ENCODE assay signal across 9 cellular contexts in the genomic region with DNA sequence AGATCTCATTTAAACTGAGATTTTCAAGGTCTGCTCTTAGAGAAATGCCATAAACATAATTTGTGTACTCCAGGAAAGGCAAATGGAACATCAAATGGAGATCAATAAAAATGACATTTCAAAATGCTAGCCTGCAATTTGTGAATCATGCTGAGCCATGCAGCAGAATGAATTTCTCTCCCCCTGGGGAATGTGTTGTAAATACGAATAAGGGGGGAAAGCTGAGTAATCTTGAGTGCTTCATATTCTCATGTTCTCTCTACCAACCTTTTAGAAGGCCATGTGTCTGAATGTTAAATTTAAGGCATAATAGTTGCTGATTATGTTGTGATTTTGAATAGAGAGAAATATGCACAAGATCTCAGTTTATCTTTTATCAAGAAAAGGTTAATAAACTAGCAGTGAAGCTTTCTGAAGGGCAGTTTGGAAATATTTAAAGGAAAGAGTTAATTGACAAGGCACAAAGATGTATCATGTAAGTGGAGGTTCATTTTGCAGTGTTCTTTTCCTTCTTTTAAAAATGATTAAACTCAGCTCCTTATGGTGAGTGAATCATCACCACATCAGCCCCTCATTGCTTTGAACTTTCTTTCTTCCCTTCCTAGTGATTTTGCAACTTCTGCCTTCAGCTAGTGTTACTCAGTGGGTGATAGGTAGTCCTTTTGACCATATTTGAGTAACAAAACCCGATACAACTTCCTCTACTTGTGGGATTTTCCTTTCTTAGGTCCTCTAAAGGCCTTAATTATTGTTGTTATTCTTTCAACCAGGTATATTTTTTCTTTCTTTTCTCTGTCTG. TPM values are rescaled to one million over a fixed set of nuclear protein-coding genes. Genes with fewer than 3 reads are reported as not detected.
DNase-seq lines count a peak whose midpoint lies in the region; ATAC-seq and TF ChIP-seq lines count a peak whose summit lies in the region.
"Had no signal": no experiment of that assay in that cellular context is flagged by ENCODE, and none has a peak within 500 bp of the region (broad histone marks: within the 10 kb centered on the region; RNA-seq: fewer than 3 reads in every experiment).

No MANE protein-coding gene starts in this region.

- peak overlapping the region; percentile 53 for H3K4me3 Mint-ChIP-seq in T-helper 2 cell treated with Interferon-gamma antibody and Interleukin-4, amounts not matched to agents 5 μg/mL and 100 μg/mL, for 36 hours

- TF ChIP-seq CTCF in tibial nerve (IDR thresholded peaks at IDR 0.05): no peak

- peak overlapping the region; percentile 76 for H3K27ac Mint-ChIP-seq in T-helper 2 cell treated with Interferon-gamma antibody and Interleukin-4, amounts not matched to agents 5 μg/mL and 100 μg/mL, for 36 hours
- H3K27ac Mint-ChIP-seq in activated naive CD4-positive, alpha-beta T cell treated with anti-CD3 and anti-CD28 coated beads, Interleukin-2, amount 50 U/mL, for 72 hours: peak overlapping the region; percentile 84 to 95

- peaks cover 29% of the 10 kb centered on the region for H3K4me1 Mint-ChIP-seq in T-helper 2 cell treated with Interferon-gamma antibody and Interleukin-4, amounts not matched to agents 5 μg/mL and 100 μg/mL, for 36 hours (ENCODE audit: low read depth)

- peaks cover 31% of the 10 kb centered on the region for H3K36me3 Mint-ChIP-seq in T-helper 2 cell treated with Interferon-gamma antibody and Interleukin-4, amounts not matched to agents 5 μg/mL and 100 μg/mL, for 36 hours (ENCODE audit: low read depth)
- H3K36me3 Mint-ChIP-seq in activated naive CD4-positive, alpha-beta T cell treated with anti-CD3 and anti-CD28 coated beads, Interleukin-2, amount 50 U/mL, for 72 hours: no peaks in the 10 kb centered on the region

- no peak overlapping the region for H3K4me3 ChIP-seq in tibial nerve

- H3K9me3 Mint-ChIP-seq in T-helper 2 cell treated with Interferon-gamma antibody and Interleukin-4, amounts not matched to agents 5 μg/mL and 100 μg/mL, for 36 hours: no peaks in the 10 kb centered on the region
- H3K9me3 Mint-ChIP-seq in activated naive CD4-positive, alpha-beta T cell treated with anti-CD3 and anti-CD28 coated beads, Interleukin-2, amount 50 U/mL, for 72 hours: no peaks in the 10 kb centered on the region

- TF ChIP-seq POLR2A in tibial nerve (IDR thresholded peaks at IDR 0.05): no peak

- DNase-seq in T-helper 2 cell treated with Interferon-gamma antibody and Interleukin-4, amounts not matched to agents 5 μg/mL and 100 μg/mL, for 36 hours (ENCODE audit: low spot score): peak; percentile 21
- DNase-seq in T-helper 2 cell (no peak), KG1 (lab: John Stamatoyannopoulos, UW) (peak; percentile 5), non-pigmented ciliary epithelial cell (ENCODE audit: low read depth) (peak; percentile 75), tibial nerve (ENCODE audit: low spot score in 2 of 2) (no peak)
- no peak for DNase-seq in activated naive CD4-positive, alpha-beta T cell treated with anti-CD3 and anti-CD28 coated beads, Interleukin-2, amount 50 U/mL, for 72 hours (ENCODE audit: low spot score in 2 of 2)
- DNase-seq: SHP77 had no signal

- no peak for TF ChIP-seq EP300 in tibial nerve (IDR thresholded peaks at IDR 0.05)

- no peak overlapping the region for H3K27ac ChIP-seq in tibial nerve

- no peaks in the 10 kb centered on the region for H3K27me3 Mint-ChIP-seq in T-helper 2 cell treated with Interferon-gamma antibody and Interleukin-4, amounts not matched to agents 5 μg/mL and 100 μg/mL, for 36 hours (ENCODE audit: low read depth)

- no peaks in the 10 kb centered on the region for H3K4me1 ChIP-seq in tibial nerve

- ATAC-seq in activated naive CD4-positive, alpha-beta T cell treated with anti-CD3 and anti-CD28 coated beads, Interleukin-2, amount 50 U/mL, for 72 hours: peak; percentile 98 to 99
- ATAC-seq in GM21447 (IDR thresholded peaks at IDR 0.05; ENCODE audit: unreplicated experiment) (no peak), GM21390 (IDR thresholded peaks at IDR 0.05; ENCODE audit: unreplicated experiment) (no peak)

- peaks cover 0 to 49% (median 0%) of the 10 kb centered on the region in 3 donors for H3K36me3 ChIP-seq in tibial nerve

- no peaks in the 10 kb centered on the region for H3K9me3 ChIP-seq in tibial nerve

- WGBS in tibial nerve, 2 donors: 64 to 74% methylated on average over 2 of the region's 2 CpGs

- H3K27me3 ChIP-seq in tibial nerve: no peaks in the 10 kb centered on the region

RNA-seq across cellular contexts. Expression of gene ZCCHC4, which starts 8.0 kb away (rescaled TPM):
- total RNA-seq in activated naive CD4-positive, alpha-beta T cell treated with anti-CD3 and anti-CD28 coated beads, Interleukin-2, amount 50 U/mL, for 72 hours: 10 to 100 TPM; 15.2 to 15.3 TPM
- total RNA-seq in tibial nerve: 10 to 100 TPM; 20.1 to 26.0 (median 21.6) TPM

RNA-seq across cellular contexts. Expression of gene ANAPC4, which starts 56.5 kb away (rescaled TPM):
- 10 to 100 TPM; 40.7 to 42.1 TPM for total RNA-seq in activated naive CD4-positive, alpha-beta T cell treated with anti-CD3 and anti-CD28 coated beads, Interleukin-2, amount 50 U/mL, for 72 hours
- 10 to 100 TPM; 31.4 to 49.0 (median 37.1) TPM for total RNA-seq in tibial nerve

Comparison
In these comparisons a context has a peak if more than half of its experiments do, and no peak if none do; other contexts are left out.
1. DNase-seq: peak in T-helper 2 cell treated with Interferon-gamma antibody and Interleukin-4, amounts not matched to agents 5 μg/mL and 100 μg/mL, for 36 hours (single experiment), KG1 (single experiment) and non-pigmented ciliary epithelial cell (single experiment); none in T-helper 2 cell (0 of 5), activated naive CD4-positive, alpha-beta T cell treated with anti-CD3 and anti-CD28 coated beads, Interleukin-2, amount 50 U/mL, for 72 hours (0 of 2) and tibial nerve (0 of 2).
2. ATAC-seq: peak in activated naive CD4-positive, alpha-beta T cell treated with anti-CD3 and anti-CD28 coated beads, Interleukin-2, amount 50 U/mL, for 72 hours (2 of 2); none in GM21447 (single experiment) and GM21390 (single experiment).